24 cellular contexts compared by ENCODE assay signal in the genomic region with DNA sequence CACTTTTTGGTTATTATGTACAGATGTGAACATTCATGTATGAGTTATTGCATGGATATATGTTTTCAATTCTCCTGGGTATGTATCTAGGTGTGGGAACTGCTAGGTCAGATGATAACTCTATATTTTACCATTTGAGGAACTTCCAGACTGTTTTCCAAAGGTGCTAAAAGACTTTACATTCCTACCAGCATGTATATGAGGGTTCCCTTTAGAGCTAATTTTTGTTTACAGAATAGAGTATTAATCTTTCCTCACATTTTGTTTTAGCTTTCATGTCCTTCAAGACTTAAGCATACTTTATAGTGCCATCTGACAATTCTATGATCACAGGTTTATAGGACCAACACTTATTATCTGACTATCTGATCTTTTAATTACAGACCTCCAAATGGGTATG.
"Had no signal": no experiment of that assay in that cellular context is flagged by ENCODE, and none has a peak within 500 bp of the region (broad histone marks: within the 10 kb centered on the region; RNA-seq: fewer than 3 reads in every experiment).

No MANE protein-coding gene starts in this region.

- FAIRE-seq: HTR-8/SVneo had no signal

- H3K4me1 ChIP-seq: Peyer's patch, SJCRH30 had no signal

- H3K9me3 ChIP-seq: MG63, Peyer's patch, SJCRH30 had no signal

- DNase-seq: Karpas-422, KG1, MG63, NCI-H1092, NCI-H1105 treated with DMSO at 0.1 percent for 48 hours, NCI-H1417 treated with DMSO at 0.1 percent for 48 hours, NCI-H146, NCI-H1694 treated with DMSO at 0.1 percent for 48 hours, NCI-H1930, NCI-H2081, NCI-H2107, NCI-H2227 treated with DMSO at 0.1 percent for 48 hours, NCI-H510A, NCI-H524 treated with DMSO at 0.1 percent for 48 hours, NCI-H69, NCI-H774, PC-3, Peyer's patch, SHP77 treated with DMSO at 0.1 percent for 48 hours, SJCRH30 had no signal

- ATAC-seq: PC-3, Right ventricle myocardium inferior, SK-N-SH treated with all-trans-retinoic acid at 6 μM for 48 hours had no signal

- H3K4me3 ChIP-seq: MG63, Peyer's patch, SJCRH30 had no signal

- H3K27me3 ChIP-seq: MG63, Peyer's patch, SJCRH30 had no signal

- H3K27ac ChIP-seq: HL-60, Peyer's patch, SJCRH30 had no signal
